ENCODE assay signal across 1 cellular context in genomic region chr10:22599636-22600228, GRCh38.
TF ChIP-seq lines count a peak whose summit lies in the region.

No MANE protein-coding gene starts in this region.

TF ChIP-seq in GM12878, 131 proteins besides CTCF, POLR2A, EP300 and RAD21 (continued from another document):
- TF ChIP-seq CUX1 (IDR thresholded peaks at IDR 0.05; ENCODE audit: insufficient replicate concordance, low read depth, low read length) (no peak), JUNB (IDR thresholded peaks at IDR 0.05) (no peak)
